In genomic region chr17:17303010-17303846, GRCh38 we compare ENCODE assay signal across 8 cellular contexts. TPM values are rescaled to one million over a fixed set of nuclear protein-coding genes. Genes with fewer than 3 reads are reported as not detected.
DNase-seq lines count a peak whose midpoint lies in the region; ATAC-seq and TF ChIP-seq lines count a peak whose summit lies in the region.

Gene NT5M (plus strand): TSS chr17:17303373. CDS start chr17:17303551, 178 bp downstream.

- peak within 1 kb of the TSS; percentile 67 to 85 (median 80) for H3K9ac ChIP-seq in BLaER1 treated with 17β-estradiol and CSF1 and Interleukin-3, amounts not matched to agents 10 nM and 100 nM
- H3K9ac ChIP-seq in HUES64 (ENCODE audit: low read depth, low read length) = peak within 1 kb of the TSS; percentile 69

- peaks cover 0 to 3% of the 10 kb centered on the region in 2 donors for H3K27me3 Mint-ChIP-seq in natural killer cell treated with Interleukin-12 subunit alpha and Interleukin-12 subunit beta and Interleukin-15 and Interleukin-18, amount 100 ng/mL, for 72 hours
- H3K27me3 Mint-ChIP-seq in stimulated activated naive CD8-positive, alpha-beta T cell treated with anti-CD3 and anti-CD28 coated beads, Interleukin-15, Interleukin-2, amounts not matched to agents 100 ng/mL and 50 ng/mL, for 24 hours = no peaks in the 10 kb centered on the region

- H3K27ac ChIP-seq in BLaER1 treated with 17β-estradiol and CSF1 and Interleukin-3, amounts not matched to agents 10 nM and 100 nM = peak within 1 kb of the TSS in 10 of 11 experiments; percentile 16 to 77 (median 72); a peak in 19 of 22 replicates
- 0 out of 2 replicates have a peak within 1 kb of the TSS, but pooled peaks have one; percentile 55 for H3K27ac ChIP-seq in HUES64 (ENCODE audit: low read depth, low read length)

- no peaks in the 10 kb centered on the region for H3K36me3 Mint-ChIP-seq in natural killer cell treated with Interleukin-12 subunit alpha and Interleukin-12 subunit beta and Interleukin-15 and Interleukin-18, amount 100 ng/mL, for 72 hours
- H3K36me3 Mint-ChIP-seq in stimulated activated naive CD8-positive, alpha-beta T cell treated with anti-CD3 and anti-CD28 coated beads, Interleukin-15, Interleukin-2, amounts not matched to agents 100 ng/mL and 50 ng/mL, for 24 hours (ENCODE audit: low read depth) = no peaks in the 10 kb centered on the region

- H3K27ac Mint-ChIP-seq in natural killer cell treated with Interleukin-12 subunit alpha and Interleukin-12 subunit beta and Interleukin-15 and Interleukin-18, amount 100 ng/mL, for 72 hours = peak within 1 kb of the TSS; percentile 74 to 84
- H3K27ac Mint-ChIP-seq in stimulated activated naive CD8-positive, alpha-beta T cell treated with anti-CD3 and anti-CD28 coated beads, Interleukin-15, Interleukin-2, amounts not matched to agents 100 ng/mL and 50 ng/mL, for 24 hours = peak within 1 kb of the TSS; percentile 83

- peaks cover 0 to 29% (median 19%) of the 10 kb centered on the region in 11 experiments; a peak in 18 of 22 replicates for H3K27me3 ChIP-seq in BLaER1 treated with 17β-estradiol and CSF1 and Interleukin-3, amounts not matched to agents 10 nM and 100 nM
- peaks cover 12% of the 10 kb centered on the region for H3K27me3 ChIP-seq in HUES64 (ENCODE audit: insufficient read depth, low read length)

- H3K4me1 Mint-ChIP-seq in natural killer cell treated with Interleukin-12 subunit alpha and Interleukin-12 subunit beta and Interleukin-15 and Interleukin-18, amount 100 ng/mL, for 72 hours (ENCODE audit: low read depth in 2 of 2) = peaks cover 29 to 30% of the 10 kb centered on the region in 2 donors
- peaks cover 38% of the 10 kb centered on the region for H3K4me1 Mint-ChIP-seq in stimulated activated naive CD8-positive, alpha-beta T cell treated with anti-CD3 and anti-CD28 coated beads, Interleukin-15, Interleukin-2, amounts not matched to agents 100 ng/mL and 50 ng/mL, for 24 hours (ENCODE audit: low read depth)

- H3K9me3 ChIP-seq in BLaER1 treated with 17β-estradiol and CSF1 and Interleukin-3, amounts not matched to agents 10 nM and 100 nM (replicated peaks in 1 of 11) = no peaks in the 10 kb centered on the region
- no peaks in the 10 kb centered on the region for H3K9me3 ChIP-seq in HUES64 (ENCODE audit: insufficient read depth, low read depth, low read length)

- peak; percentile 24 to 46 for DNase-seq in activated T-helper 1 cell treated with anti-CD3 and anti-CD28 coated beads, Interleukin-2, amount 50 U/mL, for 16 hours (ENCODE audit: low read depth in 1 of 2, low spot score in 1 of 2)
- peak; percentile 55 for DNase-seq in fibroblast of pulmonary artery (ENCODE audit: low read depth)
- peak; percentile 80 for DNase-seq in natural killer cell treated with Interleukin-12 subunit alpha and Interleukin-12 subunit beta and Interleukin-15 and Interleukin-18, amount 100 ng/mL, for 72 hours (ENCODE audit: low spot score)

- H3K36me3 ChIP-seq in BLaER1 treated with 17β-estradiol and CSF1 and Interleukin-3, amounts not matched to agents 10 nM and 100 nM = no peaks in the 10 kb centered on the region
- no peaks in the 10 kb centered on the region for H3K36me3 ChIP-seq in HUES64 (ENCODE audit: insufficient read depth, low read length)

- under 1% methylated on average over 107 of the region's 107 CpGs for WGBS in HUES64

- H4K20me1 ChIP-seq in BLaER1 treated with 17β-estradiol and CSF1 and Interleukin-3, amounts not matched to agents 10 nM and 100 nM = no peaks in the 10 kb centered on the region; a peak in 1 of 22 replicates

- H3K4me2 ChIP-seq in BLaER1 treated with 17β-estradiol and CSF1 and Interleukin-3, amounts not matched to agents 10 nM and 100 nM = peak within 1 kb of the TSS; percentile 89 to 99 (median 95)

- peaks cover 31 to 57% (median 42%) of the 10 kb centered on the region in 10 experiments for H3K4me1 ChIP-seq in BLaER1 treated with 17β-estradiol and CSF1 and Interleukin-3, amounts not matched to agents 10 nM and 100 nM
- H3K4me1 ChIP-seq in HUES64 (ENCODE audit: insufficient read depth, low read length) = no peaks in the 10 kb centered on the region

- TF ChIP-seq CTCF in fibroblast of pulmonary artery (IDR thresholded peaks at IDR 0.05; ENCODE audit: low read length, missing control alignments) = no peak

- peak within 1 kb of the TSS; percentile 86 for H3K4me3 Mint-ChIP-seq in natural killer cell treated with Interleukin-12 subunit alpha and Interleukin-12 subunit beta and Interleukin-15 and Interleukin-18, amount 100 ng/mL, for 72 hours
- peak within 1 kb of the TSS; percentile 89 for H3K4me3 Mint-ChIP-seq in stimulated activated naive CD8-positive, alpha-beta T cell treated with anti-CD3 and anti-CD28 coated beads, Interleukin-15, Interleukin-2, amounts not matched to agents 100 ng/mL and 50 ng/mL, for 24 hours

- H3K9me3 Mint-ChIP-seq in natural killer cell treated with Interleukin-12 subunit alpha and Interleukin-12 subunit beta and Interleukin-15 and Interleukin-18, amount 100 ng/mL, for 72 hours = no peaks in the 10 kb centered on the region
- no peaks in the 10 kb centered on the region for H3K9me3 Mint-ChIP-seq in stimulated activated naive CD8-positive, alpha-beta T cell treated with anti-CD3 and anti-CD28 coated beads, Interleukin-15, Interleukin-2, amounts not matched to agents 100 ng/mL and 50 ng/mL, for 24 hours

- ATAC-seq in GM19351 (IDR thresholded peaks at IDR 0.05; ENCODE audit: unreplicated experiment) = peak; percentile 67
- peak; percentile 84 to 91 for ATAC-seq in natural killer cell treated with Interleukin-12 subunit alpha and Interleukin-12 subunit beta and Interleukin-15 and Interleukin-18, amount 100 ng/mL, for 72 hours

- peak within 1 kb of the TSS; percentile 63 to 78 (median 72) for H3K4me3 ChIP-seq in BLaER1 treated with 17β-estradiol and CSF1 and Interleukin-3, amounts not matched to agents 10 nM and 100 nM
- H3K4me3 ChIP-seq in HUES64 (ENCODE audit: low read length) (peak within 1 kb of the TSS; percentile 80), fibroblast of pulmonary artery (replicated peaks; ENCODE audit: low read depth, low read length) (peak within 1 kb of the TSS; percentile 55)

TF ChIP-seq in PFSK-1, 5 proteins besides CTCF, POLR2A, EP300 and RAD21:
- TF ChIP-seq TAF1 (IDR thresholded peaks at IDR 0.05; ENCODE audit: borderline replicate concordance, insufficient read depth, low read length) = no peak
- TF ChIP-seq FOXP2 (optimal IDR thresholded peaks at IDR 0.05; ENCODE audit: borderline replicate concordance, extremely low read depth, extremely low read length, insufficient read depth) = peak; percentile 12
- no peak for TF ChIP-seq REST (IDR thresholded peaks at IDR 0.05; ENCODE audit: insufficient read depth in 1 of 2, low read depth in 2 of 2, low read length in 2 of 2)
- peak; percentile 65; the same call in 1 of the 2 replicates for TF ChIP-seq POLR2AphosphoS5 (IDR thresholded peaks at IDR 0.05; ENCODE audit: low read depth, low read length)
- TF ChIP-seq SIN3A (IDR thresholded peaks at IDR 0.05; ENCODE audit: borderline replicate concordance, insufficient read depth, low read length) = no peak

RNA-seq across cellular contexts. Expression of gene NT5M, which starts in this region (rescaled TPM):
- polyA plus RNA-seq in HUES64 (2013, experiment 1 of 2) = 3.9 TPM
- 6.1 TPM for polyA plus RNA-seq in HUES64 (2013, experiment 2 of 2)
- polyA plus RNA-seq in PFSK-1 (2012; ENCODE audit: insufficient read length, low read depth) = 11.6 TPM
- 1 to 10 TPM; 2.0 to 4.5 TPM for total RNA-seq in natural killer cell treated with Interleukin-12 subunit alpha and Interleukin-12 subunit beta and Interleukin-15 and Interleukin-18, amount 100 ng/mL, for 72 hours

Comparison
In these comparisons a context has a peak if more than half of its experiments do, and no peak if none do; other contexts are left out.
1. Peak in every context shown above with its lines: DNase-seq, ATAC-seq, H3K4me3 ChIP-seq and H3K27ac ChIP-seq.